12 cellular contexts compared by ENCODE assay signal in the genomic region with DNA sequence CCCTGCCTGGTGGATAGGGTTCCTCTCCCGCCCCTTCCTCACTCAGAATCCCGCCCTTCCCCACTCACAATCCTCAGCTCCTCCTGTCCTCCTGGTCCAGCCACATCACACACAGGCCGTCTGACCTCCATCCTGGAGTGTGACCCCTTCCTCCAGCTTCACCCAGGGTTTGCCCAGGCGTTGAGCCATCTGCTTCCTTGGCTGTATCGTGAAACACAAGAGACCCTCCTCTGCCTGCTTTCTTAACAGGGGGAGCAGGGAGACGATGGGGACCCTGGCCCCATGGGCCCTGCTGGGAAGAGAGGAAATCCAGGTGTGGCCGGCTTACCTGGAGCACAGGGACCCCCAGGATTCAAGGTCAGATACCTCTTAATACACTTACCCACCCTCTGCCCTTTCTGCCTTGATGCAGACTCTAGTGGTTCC. TPM values are rescaled to one million over a fixed set of nuclear protein-coding genes. Genes with fewer than 3 reads are reported as not detected.
A peak's percentile ranks its signal among the peaks of the same experiment; 100 is the strongest.
DNase-seq lines count a peak whose midpoint lies in the region; ATAC-seq, FAIRE-seq and TF ChIP-seq lines count a peak whose summit lies in the region.
"Had no signal": no experiment of that assay in that cellular context is flagged by ENCODE, and none has a peak within 500 bp of the region (broad histone marks: within the 10 kb centered on the region; RNA-seq: fewer than 3 reads in every experiment).

No MANE protein-coding gene starts in this region.

- H3K9me3 ChIP-seq in HepG2 (ENCODE audit: low read length) (peaks cover 10% of the 10 kb centered on the region), testis (no peaks in the 10 kb centered on the region)

- 86% methylated on average over 6 of the region's 7 CpGs for WGBS in HepG2 (ENCODE audit: low lambda C conversion rate)
- 75 to 79% methylated on average over 7 of the region's 7 CpGs for WGBS in testis, 2 donors

- no peak overlapping the region for H3K4me2 ChIP-seq in HepG2 (ENCODE audit: low read depth, low read length)

- POLR2A ChIA-PET in activated CD4-positive, alpha-beta memory T cell treated with anti-CD3 and anti-CD28 coated beads for 36 hours (lab: Charles Lee): no interaction called here
- POLR2A ChIA-PET in activated CD4-positive, alpha-beta memory T cell treated with anti-CD3 and anti-CD28 coated beads, Interleukin-2, amount 10 ng/mL, durations not matched to agents 7 days and 5 days (lab: Charles Lee): interaction anchor here (1.0 kb wide), 1 partner anchor 208 kb away, joined by 5 read pairs; no protein-coding TSS in a partner anchor
- POLR2A ChIA-PET in HepG2 (lab: Yijun Ruan, JAX): interaction anchor here (1.0 to 3.2 kb wide), 8 partner anchors 116 to 218 kb away, joined by 3 to 24 read pairs (median 6); no protein-coding TSS in a partner anchor

- H3K27me3 Mint-ChIP-seq in activated CD4-positive, alpha-beta memory T cell treated with anti-CD3 and anti-CD28 coated beads for 36 hours: peaks cover 3% of the 10 kb centered on the region
- H3K27me3 Mint-ChIP-seq in activated CD4-positive, alpha-beta memory T cell treated with anti-CD3 and anti-CD28 coated beads, Interleukin-2, amount 10 ng/mL, durations not matched to agents 7 days and 5 days: peaks cover 6% of the 10 kb centered on the region
- no peaks in the 10 kb centered on the region for H3K27me3 Mint-ChIP-seq in brain

- H3K27ac ChIP-seq in HepG2 (ENCODE audit: extremely low read length, insufficient read depth, low read length): no peak overlapping the region
- H3K27ac ChIP-seq in testis: no peak overlapping the region

- H3K4me3 ChIP-seq in HepG2 (replicated peaks in 1 of 3; ENCODE audit: insufficient read depth in 1 of 3, low read depth in 2 of 3, low read length in 3 of 3) (no peak overlapping the region), testis (no peak overlapping the region)

- TF ChIP-seq EP300 in HepG2 (IDR thresholded peaks at IDR 0.05; ENCODE audit: low read depth in 2 of 2, low read length in 2 of 2) (no peak), HepG2 (CRISPR knock-in tag; IDR thresholded peaks at IDR 0.05; ENCODE audit: borderline replicate concordance) (no peak)

- no peak overlapping the region for H3K27ac Mint-ChIP-seq in activated CD4-positive, alpha-beta memory T cell treated with anti-CD3 and anti-CD28 coated beads for 36 hours
- no peak overlapping the region for H3K27ac Mint-ChIP-seq in activated CD4-positive, alpha-beta memory T cell treated with anti-CD3 and anti-CD28 coated beads, Interleukin-2, amount 10 ng/mL, durations not matched to agents 7 days and 5 days
- peak overlapping the region; percentile 23 to 78 (median 61) for H3K27ac Mint-ChIP-seq in brain

- TF ChIP-seq CTCF in brain (conservative IDR thresholded peaks at IDR 0.05) (no peak), HepG2 (CRISPR knock-in tag; IDR thresholded peaks at IDR 0.05) (no peak), testis (IDR thresholded peaks at IDR 0.05) (no peak)

- H3K36me3 ChIP-seq in HepG2 (replicated peaks in 1 of 2; ENCODE audit: control insufficient read depth in 1 of 2, insufficient read depth in 2 of 2, low read length in 2 of 2): peaks cover 39 to 78% of the 10 kb centered on the region in 2 experiments
- H3K36me3 ChIP-seq in testis (ENCODE audit: low read depth, missing control alignments): no peaks in the 10 kb centered on the region

- H3K4me1 ChIP-seq in HepG2 (ENCODE audit: insufficient read depth, low read length): no peaks in the 10 kb centered on the region
- H3K4me1 ChIP-seq in testis: peaks cover 2% of the 10 kb centered on the region

- no peak for TF ChIP-seq POLR2A in HepG2 (IDR thresholded peaks at IDR 0.05; ENCODE audit: insufficient read depth in 1 of 2, low read depth in 2 of 2, low read length in 2 of 2)
- TF ChIP-seq POLR2A in testis (IDR thresholded peaks at IDR 0.05): no peak

- no peak overlapping the region for H3K9ac ChIP-seq in HepG2 (ENCODE audit: insufficient read depth, low read depth, low read length)

- intact Hi-C loops in activated CD4-positive, alpha-beta memory T cell treated with anti-CD3 and anti-CD28 coated beads for 36 hours (cut with micrococcal nuclease): no loop called here
- intact Hi-C loops in HepG2 (cut with micrococcal nuclease; ENCODE audit: unreplicated experiment): loop anchor here (2.0 to 5.0 kb wide), 2 partner anchors 133 to 182 kb away; a partner anchor contains a TSS
- intact Hi-C loops in testis (cut with DNase I; ENCODE audit: low total_unique reads): no loop called here

- CTCF ChIA-PET in activated CD4-positive, alpha-beta memory T cell treated with anti-CD3 and anti-CD28 coated beads for 36 hours (lab: Charles Lee): interaction anchor here (0.6 to 6.5 kb wide), 41 partner anchors 8 to 731 kb away, joined by 3 to 93 read pairs (median 5); a partner anchor contains a TSS
- CTCF ChIA-PET in activated CD4-positive, alpha-beta memory T cell treated with anti-CD3 and anti-CD28 coated beads, Interleukin-2, amount 10 ng/mL, durations not matched to agents 7 days and 5 days (lab: Charles Lee): interaction anchor here (0.6 to 3.3 kb wide), 23 partner anchors 9 to 1262 kb away, joined by 3 to 34 read pairs (median 5); a partner anchor contains a TSS
- CTCF ChIA-PET in HepG2 (lab: Yijun Ruan, JAX; ENCODE audit: low intra/inter-chr PET ratio, low total read pairs): interaction anchor here (1.8 to 1.9 kb wide), 2 partner anchors 183 to 208 kb away, joined by 18 to 21 read pairs; no protein-coding TSS in a partner anchor

- peaks cover 13% of the 10 kb centered on the region for H3K9me3 Mint-ChIP-seq in activated CD4-positive, alpha-beta memory T cell treated with anti-CD3 and anti-CD28 coated beads for 36 hours
- H3K9me3 Mint-ChIP-seq in activated CD4-positive, alpha-beta memory T cell treated with anti-CD3 and anti-CD28 coated beads, Interleukin-2, amount 10 ng/mL, durations not matched to agents 7 days and 5 days: peaks cover 10% of the 10 kb centered on the region
- peaks cover 9 to 18% (median 14%) of the 10 kb centered on the region in 5 experiments for H3K9me3 Mint-ChIP-seq in brain

- no peak overlapping the region for H3K4me3 Mint-ChIP-seq in activated CD4-positive, alpha-beta memory T cell treated with anti-CD3 and anti-CD28 coated beads for 36 hours
- H3K4me3 Mint-ChIP-seq in activated CD4-positive, alpha-beta memory T cell treated with anti-CD3 and anti-CD28 coated beads, Interleukin-2, amount 10 ng/mL, durations not matched to agents 7 days and 5 days: no peak overlapping the region
- no peak overlapping the region for H3K4me3 Mint-ChIP-seq in brain

- no peaks in the 10 kb centered on the region for H3K27me3 ChIP-seq in HepG2 (ENCODE audit: control insufficient read depth in 1 of 2, insufficient read depth in 2 of 2, low read length in 2 of 2)
- H3K27me3 ChIP-seq in testis: no peaks in the 10 kb centered on the region

- no peak for TF ChIP-seq RAD21 in HepG2 (CRISPR knock-in tag; IDR thresholded peaks at IDR 0.05)

- in situ Hi-C loops in HepG2 (cut with HindIII; ENCODE audit: extremely low pct_ligation_motif_present, low pct_unique_long_range_greater_than_20kb): loop anchor here (5.0 kb wide), 3 partner anchors 133 to 483 kb away; a partner anchor contains a TSS

- H4K20me1 ChIP-seq in HepG2 (ENCODE audit: insufficient read depth, low read length): no peaks in the 10 kb centered on the region

- H3K79me2 ChIP-seq in HepG2 (ENCODE audit: insufficient read depth, low read length): no peaks in the 10 kb centered on the region

- peak; percentile 24 for ATAC-seq in HepG2
- no peak for ATAC-seq in HG02610 (IDR thresholded peaks at IDR 0.05; ENCODE audit: unreplicated experiment)
- ATAC-seq in GM18861 (IDR thresholded peaks at IDR 0.05; ENCODE audit: unreplicated experiment): no peak

- peak; percentile 8 for DNase-seq in activated CD4-positive, alpha-beta memory T cell treated with anti-CD3 and anti-CD28 coated beads for 36 hours
- no peak for DNase-seq in activated CD4-positive, alpha-beta memory T cell treated with anti-CD3 and anti-CD28 coated beads, Interleukin-2, amount 10 ng/mL, durations not matched to agents 7 days and 5 days
- DNase-seq in HepG2 (ENCODE audit: low spot score) (no peak), testis (no peak)
- DNase-seq in stimulated activated CD8-positive, alpha-beta memory T cell treated with anti-CD3 and anti-CD28 coated beads, Interleukin-4, amount 100 ng/mL, for 48 hours: peak; percentile 22
- DNase-seq: GF-D8 had no signal

- peaks cover 2% of the 10 kb centered on the region for H3K4me1 Mint-ChIP-seq in activated CD4-positive, alpha-beta memory T cell treated with anti-CD3 and anti-CD28 coated beads for 36 hours (ENCODE audit: low read depth)
- H3K4me1 Mint-ChIP-seq in activated CD4-positive, alpha-beta memory T cell treated with anti-CD3 and anti-CD28 coated beads, Interleukin-2, amount 10 ng/mL, durations not matched to agents 7 days and 5 days: no peaks in the 10 kb centered on the region
- H3K4me1 Mint-ChIP-seq in brain: peaks cover 30% of the 10 kb centered on the region

- no TSS peak for BruUV-seq in HepG2 (replicated peaks; lab: Mats Ljungman, UMichigan)

- H3K36me3 Mint-ChIP-seq in activated CD4-positive, alpha-beta memory T cell treated with anti-CD3 and anti-CD28 coated beads for 36 hours: peaks cover 2% of the 10 kb centered on the region
- H3K36me3 Mint-ChIP-seq in activated CD4-positive, alpha-beta memory T cell treated with anti-CD3 and anti-CD28 coated beads, Interleukin-2, amount 10 ng/mL, durations not matched to agents 7 days and 5 days (ENCODE audit: low read depth): no peaks in the 10 kb centered on the region
- H3K36me3 Mint-ChIP-seq in brain: peaks cover 37% of the 10 kb centered on the region

- FAIRE-seq in HepG2 (lab: Jason Lieb, UNC): no peak

- H2AFZ ChIP-seq in HepG2 (ENCODE audit: low read length): no peak overlapping the region

RNA-seq across cellular contexts. Expression of a gene that starts 32.3 kb away (rescaled TPM):
- not detected for total RNA-seq in activated CD4-positive, alpha-beta memory T cell treated with anti-CD3 and anti-CD28 coated beads for 36 hours
- not detected for total RNA-seq in activated CD4-positive, alpha-beta memory T cell treated with anti-CD3 and anti-CD28 coated beads, Interleukin-2, amount 10 ng/mL, durations not matched to agents 7 days and 5 days
- polyA plus RNA-seq in brain (ENCODE audit: insufficient read depth, low read depth, low replicate concordance) (3.2 TPM), HepG2 (2011; rRNA removed) (1,180 and 1,355 TPM in 2 replicates), testis (ENCODE audit: insufficient read depth, low read depth, low replicate concordance) (1.6 TPM)
- total RNA-seq in HepG2 (2016; rRNA removed; fragmentation: Illumina TruSeq; extraction: Trizol) (327 and 699 TPM in 2 replicates), testis (not detected)
- total RNA-seq in HepG2 (2016; cell fraction: cytosol; rRNA removed; fragmentation: Illumina TruSeq; extraction: Trizol; ENCODE audit: low read depth): 148 and 154 TPM in 2 replicates
- total RNA-seq in HepG2 (2016; cell fraction: insoluble cytoplasmic fraction; rRNA removed; fragmentation: Illumina TruSeq; extraction: Trizol): 343 and 706 TPM in 2 replicates
- 103 and 109 TPM in 2 replicates for total RNA-seq in HepG2 (2016; cell fraction: membrane; rRNA removed; fragmentation: Illumina TruSeq; extraction: Trizol)
- total RNA-seq in HepG2 (2016; cell fraction: nucleus; rRNA removed; fragmentation: Illumina TruSeq; extraction: Trizol): 507 and 557 TPM in 2 replicates
- 1,385 and 1,736 TPM in 2 replicates for polyA plus RNA-seq in HepG2 (2011; cell fraction: cytosol; rRNA removed)
- 375 and 530 TPM in 2 replicates for polyA plus RNA-seq in HepG2 (2011; cell fraction: nucleus; rRNA removed)
- 373 and 660 TPM in 2 replicates for polyA plus RNA-seq in HepG2 (2012)
- polyA plus RNA-seq in HepG2 (2016; cell fraction: cytosol; fragmentation: Illumina TruSeq; extraction: Trizol; ENCODE audit: low read depth): 188 and 210 TPM in 2 replicates
- 388 and 407 TPM in 2 replicates for polyA plus RNA-seq in HepG2 (2016; cell fraction: insoluble cytoplasmic fraction; fragmentation: Illumina TruSeq; extraction: Trizol; ENCODE audit: low read depth)
- polyA plus RNA-seq in HepG2 (2016; cell fraction: membrane; fragmentation: Illumina TruSeq; extraction: Trizol; ENCODE audit: low read depth): 103 and 105 TPM in 2 replicates
- 956 and 1,026 TPM in 2 replicates for polyA plus RNA-seq in HepG2 (2016; cell fraction: nucleus; fragmentation: Illumina TruSeq; extraction: Trizol; ENCODE audit: insufficient read depth, low read depth)
- polyA minus RNA-seq in HepG2 (2011; rRNA and poly(A)+ RNA removed; ENCODE audit: low replicate concordance): 0.30 and 495 TPM in 2 replicates
- polyA minus RNA-seq in HepG2 (2011; cell fraction: cytosol; rRNA and poly(A)+ RNA removed): 195 and 257 TPM in 2 replicates
- 78.8 and 152 TPM in 2 replicates for polyA minus RNA-seq in HepG2 (2011; cell fraction: nucleus; rRNA and poly(A)+ RNA removed)
- total RNA-seq: bronchial epithelial cell, mononuclear cell had no signal

RNA-seq across cellular contexts. Expression of a gene that starts 39.1 kb away (rescaled TPM):
- total RNA-seq in activated CD4-positive, alpha-beta memory T cell treated with anti-CD3 and anti-CD28 coated beads for 36 hours: not detected
- not detected for total RNA-seq in activated CD4-positive, alpha-beta memory T cell treated with anti-CD3 and anti-CD28 coated beads, Interleukin-2, amount 10 ng/mL, durations not matched to agents 7 days and 5 days
- 0.49 TPM for polyA plus RNA-seq in brain (ENCODE audit: insufficient read depth, low read depth, low replicate concordance)
- 283 and 565 TPM in 2 replicates for total RNA-seq in HepG2 (2016; rRNA removed; fragmentation: Illumina TruSeq; extraction: Trizol)
- 120 and 126 TPM in 2 replicates for total RNA-seq in HepG2 (2016; cell fraction: cytosol; rRNA removed; fragmentation: Illumina TruSeq; extraction: Trizol; ENCODE audit: low read depth)
- 282 and 590 TPM in 2 replicates for total RNA-seq in HepG2 (2016; cell fraction: insoluble cytoplasmic fraction; rRNA removed; fragmentation: Illumina TruSeq; extraction: Trizol)
- total RNA-seq in HepG2 (2016; cell fraction: membrane; rRNA removed; fragmentation: Illumina TruSeq; extraction: Trizol): 75.1 and 75.6 TPM in 2 replicates
- total RNA-seq in HepG2 (2016; cell fraction: nucleus; rRNA removed; fragmentation: Illumina TruSeq; extraction: Trizol): 420 and 454 TPM in 2 replicates
- polyA plus RNA-seq in HepG2 (2011; rRNA removed): 824 and 855 TPM in 2 replicates
- polyA plus RNA-seq in HepG2 (2011; cell fraction: cytosol; rRNA removed): 632 and 711 TPM in 2 replicates
- 207 and 253 TPM in 2 replicates for polyA plus RNA-seq in HepG2 (2011; cell fraction: nucleus; rRNA removed)
- polyA plus RNA-seq in HepG2 (2012): 237 and 362 TPM in 2 replicates
- 125 and 138 TPM in 2 replicates for polyA plus RNA-seq in HepG2 (2016; cell fraction: cytosol; fragmentation: Illumina TruSeq; extraction: Trizol; ENCODE audit: low read depth)
- polyA plus RNA-seq in HepG2 (2016; cell fraction: insoluble cytoplasmic fraction; fragmentation: Illumina TruSeq; extraction: Trizol; ENCODE audit: low read depth): 293 and 314 TPM in 2 replicates
- polyA plus RNA-seq in HepG2 (2016; cell fraction: membrane; fragmentation: Illumina TruSeq; extraction: Trizol; ENCODE audit: low read depth): 75.7 and 76.3 TPM in 2 replicates
- 731 and 821 TPM in 2 replicates for polyA plus RNA-seq in HepG2 (2016; cell fraction: nucleus; fragmentation: Illumina TruSeq; extraction: Trizol; ENCODE audit: insufficient read depth, low read depth)
- polyA minus RNA-seq in HepG2 (2011; rRNA and poly(A)+ RNA removed; ENCODE audit: low replicate concordance): 257 TPM in 1 of 2 replicates, not detected in the other
- 147 and 150 TPM in 2 replicates for polyA minus RNA-seq in HepG2 (2011; cell fraction: cytosol; rRNA and poly(A)+ RNA removed)
- 41.2 and 60.7 TPM in 2 replicates for polyA minus RNA-seq in HepG2 (2011; cell fraction: nucleus; rRNA and poly(A)+ RNA removed)
- total RNA-seq in testis: under 1 TPM in 1 of 2 donors, not detected in 1; 0.56 TPM
- 2.3 TPM for polyA plus RNA-seq in testis (ENCODE audit: insufficient read depth, low read depth, low replicate concordance)
- total RNA-seq: bronchial epithelial cell, mononuclear cell, urinary bladder had no signal

Comparison
In these comparisons a context has a peak if more than half of its experiments do, and no peak if none do; other contexts are left out.
1. DNase-seq: peak in activated CD4-positive, alpha-beta memory T cell treated with anti-CD3 and anti-CD28 coated beads for 36 hours (single experiment) and stimulated activated CD8-positive, alpha-beta memory T cell treated with anti-CD3 and anti-CD28 coated beads, Interleukin-4, amount 100 ng/mL, for 48 hours (single experiment); none in activated CD4-positive, alpha-beta memory T cell treated with anti-CD3 and anti-CD28 coated beads, Interleukin-2, amount 10 ng/mL, durations not matched to agents 7 days and 5 days (single experiment), HepG2 (single experiment) and testis (single experiment).
2. H3K27ac Mint-ChIP-seq: peak in brain (5 of 5); none in activated CD4-positive, alpha-beta memory T cell treated with anti-CD3 and anti-CD28 coated beads for 36 hours (single experiment) and activated CD4-positive, alpha-beta memory T cell treated with anti-CD3 and anti-CD28 coated beads, Interleukin-2, amount 10 ng/mL, durations not matched to agents 7 days and 5 days (single experiment).
3. RNA of a gene that starts 32.3 kb away (total RNA-seq): 103 to 706 TPM in HepG2; not detected in activated CD4-positive, alpha-beta memory T cell treated with anti-CD3 and anti-CD28 coated beads for 36 hours, not detected in activated CD4-positive, alpha-beta memory T cell treated with anti-CD3 and anti-CD28 coated beads, Interleukin-2, amount 10 ng/mL, durations not matched to agents 7 days and 5 days and not detected in testis; every median in the first group is over 100 times any median in the second.
4. RNA of a gene that starts 39.1 kb away (total RNA-seq): 75.1 to 590 TPM in HepG2; 0.56 TPM in testis, not detected in activated CD4-positive, alpha-beta memory T cell treated with anti-CD3 and anti-CD28 coated beads for 36 hours and not detected in activated CD4-positive, alpha-beta memory T cell treated with anti-CD3 and anti-CD28 coated beads, Interleukin-2, amount 10 ng/mL, durations not matched to agents 7 days and 5 days; every median in the first group is over 10 times any median in the second.